Comparison of ENCODE assay signal across 1 cellular context in the genomic region with DNA sequence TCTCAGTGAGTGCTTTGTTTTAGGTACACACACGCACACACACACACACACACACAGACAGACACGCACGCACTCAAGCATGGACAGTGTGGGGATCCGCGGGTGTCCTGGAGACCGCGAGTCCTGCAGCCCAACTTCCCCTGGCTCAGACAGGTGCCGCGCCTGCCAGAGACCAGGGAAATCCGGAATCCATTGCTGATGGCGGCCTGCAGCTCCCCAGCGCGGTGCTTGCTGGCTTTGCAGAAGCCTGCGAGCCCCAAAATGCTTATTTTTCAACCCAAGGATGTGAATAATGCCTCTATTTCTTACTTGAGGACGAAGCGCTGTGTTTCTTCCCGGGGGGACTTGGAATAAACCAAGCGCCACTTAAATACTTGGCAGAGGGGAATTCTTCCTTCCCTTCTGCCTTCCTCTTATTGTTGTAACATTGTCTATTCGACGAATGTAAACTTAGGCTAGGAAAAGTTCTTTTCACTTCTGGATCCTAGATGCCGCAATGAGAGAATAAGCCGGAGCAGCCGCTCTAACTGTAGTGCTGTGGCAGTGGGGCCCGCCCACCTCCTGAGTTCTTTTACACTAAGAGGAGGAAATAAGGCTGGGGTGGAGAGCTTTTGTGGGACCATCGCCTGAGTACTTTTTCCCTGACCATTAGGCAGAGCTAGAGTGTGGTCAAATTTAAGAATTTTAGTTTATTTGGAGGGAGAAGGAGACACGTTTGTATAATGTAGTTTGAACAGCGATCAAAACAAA.
TF ChIP-seq lines count a peak whose summit lies in the region.

No MANE protein-coding gene starts in this region.

TF ChIP-seq in GM23338, 12 proteins besides CTCF, POLR2A, EP300 and RAD21 (continued from another document):
- TF ChIP-seq, protein P1, sequence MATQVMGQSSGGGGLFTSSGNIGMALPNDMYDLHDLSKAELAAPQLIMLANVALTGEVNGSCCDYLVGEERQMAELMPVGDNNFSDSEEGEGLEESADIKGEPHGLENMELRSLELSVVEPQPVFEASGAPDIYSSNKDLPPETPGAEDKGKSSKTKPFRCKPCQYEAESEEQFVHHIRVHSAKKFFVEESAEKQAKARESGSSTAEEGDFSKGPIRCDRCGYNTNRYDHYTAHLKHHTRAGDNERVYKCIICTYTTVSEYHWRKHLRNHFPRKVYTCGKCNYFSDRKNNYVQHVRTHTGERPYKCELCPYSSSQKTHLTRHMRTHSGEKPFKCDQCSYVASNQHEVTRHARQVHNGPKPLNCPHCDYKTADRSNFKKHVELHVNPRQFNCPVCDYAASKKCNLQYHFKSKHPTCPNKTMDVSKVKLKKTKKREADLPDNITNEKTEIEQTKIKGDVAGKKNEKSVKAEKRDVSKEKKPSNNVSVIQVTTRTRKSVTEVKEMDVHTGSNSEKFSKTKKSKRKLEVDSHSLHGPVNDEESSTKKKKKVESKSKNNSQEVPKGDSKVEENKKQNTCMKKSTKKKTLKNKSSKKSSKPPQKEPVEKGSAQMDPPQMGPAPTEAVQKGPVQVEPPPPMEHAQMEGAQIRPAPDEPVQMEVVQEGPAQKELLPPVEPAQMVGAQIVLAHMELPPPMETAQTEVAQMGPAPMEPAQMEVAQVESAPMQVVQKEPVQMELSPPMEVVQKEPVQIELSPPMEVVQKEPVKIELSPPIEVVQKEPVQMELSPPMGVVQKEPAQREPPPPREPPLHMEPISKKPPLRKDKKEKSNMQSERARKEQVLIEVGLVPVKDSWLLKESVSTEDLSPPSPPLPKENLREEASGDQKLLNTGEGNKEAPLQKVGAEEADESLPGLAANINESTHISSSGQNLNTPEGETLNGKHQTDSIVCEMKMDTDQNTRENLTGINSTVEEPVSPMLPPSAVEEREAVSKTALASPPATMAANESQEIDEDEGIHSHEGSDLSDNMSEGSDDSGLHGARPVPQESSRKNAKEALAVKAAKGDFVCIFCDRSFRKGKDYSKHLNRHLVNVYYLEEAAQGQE (IDR thresholded peaks at IDR 0.05; ENCODE audit: unreplicated experiment), result no peak
- TF ChIP-seq, protein P2, sequence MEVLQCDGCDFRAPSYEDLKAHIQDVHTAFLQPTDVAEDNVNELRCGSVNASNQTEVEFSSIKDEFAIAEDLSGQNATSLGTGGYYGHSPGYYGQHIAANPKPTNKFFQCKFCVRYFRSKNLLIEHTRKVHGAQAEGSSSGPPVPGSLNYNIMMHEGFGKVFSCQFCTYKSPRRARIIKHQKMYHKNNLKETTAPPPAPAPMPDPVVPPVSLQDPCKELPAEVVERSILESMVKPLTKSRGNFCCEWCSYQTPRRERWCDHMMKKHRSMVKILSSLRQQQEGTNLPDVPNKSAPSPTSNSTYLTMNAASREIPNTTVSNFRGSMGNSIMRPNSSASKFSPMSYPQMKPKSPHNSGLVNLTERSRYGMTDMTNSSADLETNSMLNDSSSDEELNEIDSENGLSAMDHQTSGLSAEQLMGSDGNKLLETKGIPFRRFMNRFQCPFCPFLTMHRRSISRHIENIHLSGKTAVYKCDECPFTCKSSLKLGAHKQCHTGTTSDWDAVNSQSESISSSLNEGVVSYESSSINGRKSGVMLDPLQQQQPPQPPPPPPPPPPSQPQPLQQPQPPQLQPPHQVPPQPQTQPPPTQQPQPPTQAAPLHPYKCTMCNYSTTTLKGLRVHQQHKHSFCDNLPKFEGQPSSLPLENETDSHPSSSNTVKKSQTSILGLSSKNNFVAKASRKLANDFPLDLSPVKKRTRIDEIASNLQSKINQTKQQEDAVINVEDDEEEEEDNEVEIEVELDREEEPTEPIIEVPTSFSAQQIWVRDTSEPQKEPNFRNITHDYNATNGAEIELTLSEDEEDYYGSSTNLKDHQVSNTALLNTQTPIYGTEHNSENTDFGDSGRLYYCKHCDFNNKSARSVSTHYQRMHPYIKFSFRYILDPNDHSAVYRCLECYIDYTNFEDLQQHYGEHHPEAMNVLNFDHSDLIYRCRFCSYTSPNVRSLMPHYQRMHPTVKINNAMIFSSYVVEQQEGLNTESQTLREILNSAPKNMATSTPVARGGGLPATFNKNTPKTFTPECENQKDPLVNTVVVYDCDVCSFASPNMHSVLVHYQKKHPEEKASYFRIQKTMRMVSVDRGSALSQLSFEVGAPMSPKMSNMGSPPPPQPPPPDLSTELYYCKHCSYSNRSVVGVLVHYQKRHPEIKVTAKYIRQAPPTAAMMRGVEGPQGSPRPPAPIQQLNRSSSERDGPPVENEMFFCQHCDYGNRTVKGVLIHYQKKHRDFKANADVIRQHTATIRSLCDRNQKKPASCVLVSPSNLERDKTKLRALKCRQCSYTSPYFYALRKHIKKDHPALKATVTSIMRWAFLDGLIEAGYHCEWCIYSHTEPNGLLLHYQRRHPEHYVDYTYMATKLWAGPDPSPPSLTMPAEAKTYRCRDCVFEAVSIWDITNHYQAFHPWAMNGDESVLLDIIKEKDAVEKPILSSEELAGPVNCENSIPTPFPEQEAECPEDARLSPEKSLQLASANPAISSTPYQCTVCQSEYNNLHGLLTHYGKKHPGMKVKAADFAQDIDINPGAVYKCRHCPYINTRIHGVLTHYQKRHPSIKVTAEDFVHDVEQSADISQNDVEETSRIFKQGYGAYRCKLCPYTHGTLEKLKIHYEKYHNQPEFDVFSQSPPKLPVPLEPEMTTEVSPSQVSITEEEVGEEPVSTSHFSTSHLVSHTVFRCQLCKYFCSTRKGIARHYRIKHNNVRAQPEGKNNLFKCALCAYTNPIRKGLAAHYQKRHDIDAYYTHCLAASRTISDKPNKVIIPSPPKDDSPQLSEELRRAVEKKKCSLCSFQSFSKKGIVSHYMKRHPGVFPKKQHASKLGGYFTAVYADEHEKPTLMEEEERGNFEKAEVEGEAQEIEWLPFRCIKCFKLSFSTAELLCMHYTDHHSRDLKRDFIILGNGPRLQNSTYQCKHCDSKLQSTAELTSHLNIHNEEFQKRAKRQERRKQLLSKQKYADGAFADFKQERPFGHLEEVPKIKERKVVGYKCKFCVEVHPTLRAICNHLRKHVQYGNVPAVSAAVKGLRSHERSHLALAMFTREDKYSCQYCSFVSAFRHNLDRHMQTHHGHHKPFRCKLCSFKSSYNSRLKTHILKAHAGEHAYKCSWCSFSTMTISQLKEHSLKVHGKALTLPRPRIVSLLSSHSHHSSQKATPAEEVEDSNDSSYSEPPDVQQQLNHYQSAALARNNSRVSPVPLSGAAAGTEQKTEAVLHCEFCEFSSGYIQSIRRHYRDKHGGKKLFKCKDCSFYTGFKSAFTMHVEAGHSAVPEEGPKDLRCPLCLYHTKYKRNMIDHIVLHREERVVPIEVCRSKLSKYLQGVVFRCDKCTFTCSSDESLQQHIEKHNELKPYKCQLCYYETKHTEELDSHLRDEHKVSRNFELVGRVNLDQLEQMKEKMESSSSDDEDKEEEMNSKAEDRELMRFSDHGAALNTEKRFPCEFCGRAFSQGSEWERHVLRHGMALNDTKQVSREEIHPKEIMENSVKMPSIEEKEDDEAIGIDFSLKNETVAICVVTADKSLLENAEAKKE (CRISPR knock-in tag; IDR thresholded peaks at IDR 0.05), result no peak
- TF ChIP-seq, protein P3, sequence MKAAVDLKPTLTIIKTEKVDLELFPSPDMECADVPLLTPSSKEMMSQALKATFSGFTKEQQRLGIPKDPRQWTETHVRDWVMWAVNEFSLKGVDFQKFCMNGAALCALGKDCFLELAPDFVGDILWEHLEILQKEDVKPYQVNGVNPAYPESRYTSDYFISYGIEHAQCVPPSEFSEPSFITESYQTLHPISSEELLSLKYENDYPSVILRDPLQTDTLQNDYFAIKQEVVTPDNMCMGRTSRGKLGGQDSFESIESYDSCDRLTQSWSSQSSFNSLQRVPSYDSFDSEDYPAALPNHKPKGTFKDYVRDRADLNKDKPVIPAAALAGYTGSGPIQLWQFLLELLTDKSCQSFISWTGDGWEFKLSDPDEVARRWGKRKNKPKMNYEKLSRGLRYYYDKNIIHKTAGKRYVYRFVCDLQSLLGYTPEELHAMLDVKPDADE (IDR thresholded peaks at IDR 0.05), result no peak
- TF ChIP-seq ZNF331 (CRISPR knock-in tag; IDR thresholded peaks at IDR 0.05; ENCODE audit: low read depth) (no peak), EZH2 (IDR thresholded peaks at IDR 0.05; ENCODE audit: low read depth, unreplicated experiment) (no peak), CREB1 (CRISPR knock-in tag; IDR thresholded peaks at IDR 0.05; ENCODE audit: low read depth) (no peak), NANOG (IDR thresholded peaks at IDR 0.05; ENCODE audit: borderline replicate concordance) (no peak)
TF ChIP-seq in GM23338: peak in this region for 0.
